In the genomic region with DNA sequence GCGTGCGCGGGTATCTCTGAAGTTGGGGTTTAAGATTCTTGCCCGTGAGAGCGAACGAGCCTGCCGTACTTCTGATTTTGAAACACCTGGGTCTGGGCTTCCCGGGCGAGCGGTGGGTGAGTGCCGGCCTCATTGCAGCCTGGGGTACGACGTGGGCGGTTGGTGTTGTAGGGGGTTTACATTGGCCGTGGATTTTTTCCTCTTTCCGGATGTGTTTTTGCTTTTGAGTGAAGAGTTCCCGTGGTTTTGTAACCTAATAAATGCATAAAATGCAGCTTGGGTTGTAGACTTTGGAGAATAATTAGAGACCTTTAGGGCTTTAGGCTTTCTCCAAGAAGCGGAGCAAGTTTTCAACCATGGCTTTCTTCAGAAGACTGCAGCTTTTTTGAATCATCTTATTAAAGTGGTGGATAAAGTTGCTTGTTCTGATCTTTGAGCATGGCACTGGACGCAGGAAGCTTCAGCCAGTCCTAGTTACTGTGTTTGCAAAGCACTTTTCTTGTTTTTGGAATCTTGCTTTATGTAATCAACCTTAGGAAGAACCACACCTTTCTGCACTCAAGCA, we compare ENCODE assay signal across 1 cellular context.
TF ChIP-seq lines count a peak whose summit lies in the region.

No MANE protein-coding gene starts in this region.

TF ChIP-seq in SK-N-SH treated with all-trans-retinoic acid at 6 μM for 48 hours, 23 proteins besides CTCF, POLR2A, EP300 and RAD21 (continued from another document):
- TF ChIP-seq, protein P1, sequence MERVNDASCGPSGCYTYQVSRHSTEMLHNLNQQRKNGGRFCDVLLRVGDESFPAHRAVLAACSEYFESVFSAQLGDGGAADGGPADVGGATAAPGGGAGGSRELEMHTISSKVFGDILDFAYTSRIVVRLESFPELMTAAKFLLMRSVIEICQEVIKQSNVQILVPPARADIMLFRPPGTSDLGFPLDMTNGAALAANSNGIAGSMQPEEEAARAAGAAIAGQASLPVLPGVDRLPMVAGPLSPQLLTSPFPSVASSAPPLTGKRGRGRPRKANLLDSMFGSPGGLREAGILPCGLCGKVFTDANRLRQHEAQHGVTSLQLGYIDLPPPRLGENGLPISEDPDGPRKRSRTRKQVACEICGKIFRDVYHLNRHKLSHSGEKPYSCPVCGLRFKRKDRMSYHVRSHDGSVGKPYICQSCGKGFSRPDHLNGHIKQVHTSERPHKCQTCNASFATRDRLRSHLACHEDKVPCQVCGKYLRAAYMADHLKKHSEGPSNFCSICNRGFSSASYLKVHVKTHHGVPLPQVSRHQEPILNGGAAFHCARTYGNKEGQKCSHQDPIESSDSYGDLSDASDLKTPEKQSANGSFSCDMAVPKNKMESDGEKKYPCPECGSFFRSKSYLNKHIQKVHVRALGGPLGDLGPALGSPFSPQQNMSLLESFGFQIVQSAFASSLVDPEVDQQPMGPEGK (CRISPR knock-in tag; IDR thresholded peaks at IDR 0.05; ENCODE audit: borderline replicate concordance) = no peak
- no peak for TF ChIP-seq ZNF8 (CRISPR knock-in tag; IDR thresholded peaks at IDR 0.05)
